ENCODE assay signal across 17 cellular contexts in genomic region chr16:12515346-12515745, GRCh38.
"Had no signal": no experiment of that assay in that cellular context is flagged by ENCODE, and none has a peak within 500 bp of the region (broad histone marks: within the 10 kb centered on the region; RNA-seq: fewer than 3 reads in every experiment).

No MANE protein-coding gene starts in this region.

- DNase-seq: cortex of kidney; effector memory CD4-positive, alpha-beta T cell; gastrocnemius medialis; islet precursor cell; mammary epithelial cell; natural killer cell; small intestine; stimulated activated CD4-positive, alpha-beta T cell treated with anti-CD3 and anti-CD28 coated beads, Interleukin-2, amount 100 ng/mL, for 48 hours; stimulated activated naive CD4-positive, alpha-beta T cell treated with Interleukin-2 at 50 U/mL for 16 hours; upper lobe of left lung; uterus had no signal

- H3K36me3 Mint-ChIP-seq: mesothelial cell of epicardium, natural killer cell had no signal

- H3K27ac Mint-ChIP-seq: mesothelial cell of epicardium, natural killer cell had no signal

- H3K9me3 Mint-ChIP-seq: mesothelial cell of epicardium, natural killer cell had no signal

- ATAC-seq: gastrocnemius medialis, left lobe of liver, natural killer cell had no signal

- H3K27ac ChIP-seq: epithelial cell of prostate, esophagus muscularis mucosa, gastrocnemius medialis, neutrophil, right atrium auricular region, upper lobe of left lung, uterus had no signal

- H3K4me3 Mint-ChIP-seq: mesothelial cell of epicardium, natural killer cell had no signal

- H3K27me3 ChIP-seq: esophagus muscularis mucosa, gastrocnemius medialis, neutrophil, right atrium auricular region, upper lobe of left lung, uterus had no signal

- H3K36me3 ChIP-seq: gastrocnemius medialis, neutrophil, right atrium auricular region, uterus had no signal

- H3K4me1 ChIP-seq: esophagus muscularis mucosa, gastrocnemius medialis, upper lobe of left lung, uterus had no signal

- H3K4me3 ChIP-seq: esophagus muscularis mucosa, gastrocnemius medialis, right atrium auricular region, upper lobe of left lung, uterus had no signal

- H3K9me3 ChIP-seq: esophagus muscularis mucosa, gastrocnemius medialis, neutrophil, right atrium auricular region, upper lobe of left lung, uterus had no signal
